ENCODE assay signal across 20 cellular contexts in the genomic region with DNA sequence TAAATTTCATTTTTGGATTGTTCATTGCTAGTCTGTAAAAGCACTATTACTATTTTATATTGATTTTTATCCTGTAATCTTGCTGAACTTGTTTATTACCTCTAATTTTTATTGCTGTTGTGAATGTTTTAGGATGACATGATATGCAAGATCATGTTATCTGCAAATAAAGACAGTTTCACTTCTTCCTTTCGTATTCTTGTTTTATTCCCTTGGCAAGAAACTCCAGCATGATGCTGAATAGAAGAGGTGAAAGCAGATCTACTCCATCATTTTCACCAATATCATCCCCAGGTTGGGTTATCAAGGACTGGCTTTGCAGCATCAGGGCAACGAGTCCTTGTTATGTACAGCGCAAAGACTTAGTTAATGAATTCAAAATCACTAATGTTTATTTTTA. TPM values are rescaled to one million over a fixed set of nuclear protein-coding genes. Genes with fewer than 3 reads are reported as not detected.
"Had no signal": no experiment of that assay in that cellular context is flagged by ENCODE, and none has a peak within 500 bp of the region (broad histone marks: within the 10 kb centered on the region; RNA-seq: fewer than 3 reads in every experiment).

No MANE protein-coding gene starts in this region.

- ATAC-seq: gastrocnemius medialis; heart right ventricle; left lobe of liver; psoas muscle; stimulated activated effector memory CD8-positive, alpha-beta T cell treated with anti-CD3 and anti-CD28 coated beads, Interleukin-12 subunit alpha, Interleukin-12 subunit beta, amount 100 ng/mL, for 72 hours; WTC11 had no signal

- DNase-seq: activated CD4-positive, alpha-beta T cell treated with anti-CD3 and anti-CD28 coated beads, Interleukin-2, amount 10 ng/mL, durations not matched to agents 7 days and 5 days; activated CD8-positive, alpha-beta memory T cell treated with anti-CD3 and anti-CD28 coated beads for 24 hours; activated naive CD4-positive, alpha-beta T cell treated with anti-CD3 and anti-CD28 coated beads for 36 hours; colonic mucosa; effector CD8-positive, alpha-beta T cell; gastrocnemius medialis; heart right ventricle; islet precursor cell; mesenchymal stem cell; nephron progenitor cell; psoas muscle; right lobe of liver had no signal

- H3K4me3 Mint-ChIP-seq: activated CD4-positive, alpha-beta T cell treated with anti-CD3 and anti-CD28 coated beads, Interleukin-2, amount 10 ng/mL, durations not matched to agents 7 days and 5 days; activated naive CD4-positive, alpha-beta T cell treated with anti-CD3 and anti-CD28 coated beads for 36 hours; nephron progenitor cell; stimulated activated effector memory CD8-positive, alpha-beta T cell treated with anti-CD3 and anti-CD28 coated beads, Interleukin-12 subunit alpha, Interleukin-12 subunit beta, amount 100 ng/mL, for 72 hours; WTC11 had no signal

- H3K27me3 Mint-ChIP-seq: activated CD4-positive, alpha-beta T cell treated with anti-CD3 and anti-CD28 coated beads, Interleukin-2, amount 10 ng/mL, durations not matched to agents 7 days and 5 days had no signal

- H3K36me3 Mint-ChIP-seq: WTC11 had no signal

- H3K27ac Mint-ChIP-seq: activated CD4-positive, alpha-beta T cell treated with anti-CD3 and anti-CD28 coated beads, Interleukin-2, amount 10 ng/mL, durations not matched to agents 7 days and 5 days; nephron progenitor cell; stimulated activated effector memory CD8-positive, alpha-beta T cell treated with anti-CD3 and anti-CD28 coated beads, Interleukin-12 subunit alpha, Interleukin-12 subunit beta, amount 100 ng/mL, for 72 hours; WTC11 had no signal

RNA-seq across cellular contexts. Expression of gene CLECL1, which starts 2.7 kb away (rescaled TPM):
- total RNA-seq: astrocyte, cardiac muscle cell, fibroblast of lung, gastrocnemius medialis, tibial nerve, vagina, WTC11 had no signal

RNA-seq across cellular contexts. Expression of gene CD69, which starts 25.1 kb away (rescaled TPM):
- total RNA-seq: cardiac muscle cell, fibroblast of lung had no signal
